8 cellular contexts compared by ENCODE assay signal in the genomic region with DNA sequence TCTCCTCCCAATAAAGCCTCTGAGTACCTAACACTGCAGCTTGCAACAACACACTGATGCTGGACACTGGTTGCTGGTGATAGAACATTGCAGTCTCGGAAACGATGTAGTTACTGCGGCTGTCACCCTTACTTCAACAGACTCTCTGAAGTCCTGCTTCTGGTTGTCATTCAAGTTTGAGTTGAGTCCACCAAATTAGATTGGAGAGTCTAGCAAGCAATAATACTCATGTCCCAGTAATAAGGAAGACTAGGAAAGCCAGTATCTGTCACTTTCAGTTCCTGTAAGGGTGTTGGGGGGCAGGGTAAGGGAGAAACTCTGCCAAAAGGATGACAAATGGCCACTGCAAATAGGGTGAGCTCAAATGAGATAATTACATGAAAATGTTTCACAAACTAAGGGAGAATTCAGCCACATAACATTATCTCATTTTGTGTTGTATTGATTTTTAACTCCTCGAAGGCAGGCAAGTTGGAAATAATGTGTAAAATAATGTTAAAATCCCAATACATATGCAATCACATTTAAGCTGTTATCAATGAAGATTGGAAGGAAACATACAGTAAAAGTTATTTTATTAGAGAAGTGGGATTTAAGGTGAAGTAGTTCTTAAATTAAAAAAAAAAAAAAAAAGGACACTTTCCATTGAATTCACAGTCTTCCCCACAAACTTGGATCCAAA. TPM values are rescaled to one million over a fixed set of nuclear protein-coding genes. Genes with fewer than 3 reads are reported as not detected.
A peak's percentile ranks its signal among the peaks of the same experiment; 100 is the strongest.
DNase-seq lines count a peak whose midpoint lies in the region; ATAC-seq and TF ChIP-seq lines count a peak whose summit lies in the region.

No MANE protein-coding gene starts in this region.

- no peaks in the 10 kb centered on the region for H3K27me3 Mint-ChIP-seq in stimulated activated naive CD8-positive, alpha-beta T cell treated with anti-CD3 and anti-CD28 coated beads, Interleukin-15, Interleukin-2, amounts not matched to agents 100 ng/mL and 50 ng/mL, for 24 hours

- in situ Hi-C loops in brain microvascular endothelial cell (cut with HindIII; ENCODE audit: low pct_ligation_motif_present, low sequenced_read_pairs) = no loop called here

- H3K27ac ChIP-seq in brain microvascular endothelial cell = peak overlapping the region; percentile 83
- peak overlapping the region; percentile 89 to 93 for H3K27ac ChIP-seq in left lung
- H3K27ac ChIP-seq in testis = peak overlapping the region; percentile 80 to 92
- H3K27ac ChIP-seq in RWPE1 = no peak overlapping the region

- no peak for TF ChIP-seq POLR2A in testis (IDR thresholded peaks at IDR 0.05)

- H3K9me3 ChIP-seq in left lung (no peaks in the 10 kb centered on the region), testis (no peaks in the 10 kb centered on the region)

- peaks cover 35% of the 10 kb centered on the region for H3K4me1 Mint-ChIP-seq in stimulated activated naive CD8-positive, alpha-beta T cell treated with anti-CD3 and anti-CD28 coated beads, Interleukin-15, Interleukin-2, amounts not matched to agents 100 ng/mL and 50 ng/mL, for 24 hours (ENCODE audit: low read depth)

- H3K4me3 Mint-ChIP-seq in stimulated activated naive CD8-positive, alpha-beta T cell treated with anti-CD3 and anti-CD28 coated beads, Interleukin-15, Interleukin-2, amounts not matched to agents 100 ng/mL and 50 ng/mL, for 24 hours = peak overlapping the region; percentile 91

- DNase-seq in stimulated activated naive CD8-positive, alpha-beta T cell treated with anti-CD3 and anti-CD28 coated beads, Interleukin-15, Interleukin-2, amounts not matched to agents 100 U/mL and 50 U/mL, for 24 hours = no peak
- peak; percentile 18 for DNase-seq in NCI-H146 treated with DMSO at 0.1 percent for 48 hours (lab: John Stamatoyannopoulos, UW; ENCODE audit: unreplicated experiment)
- DNase-seq in brain microvascular endothelial cell = no peak
- no peak for DNase-seq in left lung
- no peak for DNase-seq in testis
- no peak for DNase-seq in dedifferentiated amniotic fluid mesenchymal stem cell (ENCODE audit: extremely low spot score)
- DNase-seq in RWPE1 (ENCODE audit: low spot score) = no peak

- intact Hi-C loops in left lung (cut with DNase I) = no loop called here
- intact Hi-C loops in testis (cut with DNase I; ENCODE audit: low total_unique reads) = loop anchor here (5.0 kb wide), 1 partner anchor 63 kb away; the partner anchor contains the start of gene CAAP1

- H3K27ac Mint-ChIP-seq in stimulated activated naive CD8-positive, alpha-beta T cell treated with anti-CD3 and anti-CD28 coated beads, Interleukin-15, Interleukin-2, amounts not matched to agents 100 ng/mL and 50 ng/mL, for 24 hours = peak overlapping the region; percentile 89

- H3K36me3 ChIP-seq in brain microvascular endothelial cell (replicated peaks) (no peaks in the 10 kb centered on the region), left lung (no peaks in the 10 kb centered on the region), testis (ENCODE audit: low read depth, missing control alignments) (no peaks in the 10 kb centered on the region)

- H3K36me3 Mint-ChIP-seq in stimulated activated naive CD8-positive, alpha-beta T cell treated with anti-CD3 and anti-CD28 coated beads, Interleukin-15, Interleukin-2, amounts not matched to agents 100 ng/mL and 50 ng/mL, for 24 hours (ENCODE audit: low read depth) = no peaks in the 10 kb centered on the region

- H3K4me3 ChIP-seq in brain microvascular endothelial cell (ENCODE audit: low read depth, low read length) (peak overlapping the region; percentile 67), left lung (peak overlapping the region; percentile 38 to 58), testis (peak overlapping the region; percentile 66 to 67)

- H3K9me3 Mint-ChIP-seq in stimulated activated naive CD8-positive, alpha-beta T cell treated with anti-CD3 and anti-CD28 coated beads, Interleukin-15, Interleukin-2, amounts not matched to agents 100 ng/mL and 50 ng/mL, for 24 hours = no peaks in the 10 kb centered on the region

- ATAC-seq in stimulated activated naive CD8-positive, alpha-beta T cell treated with anti-CD3 and anti-CD28 coated beads, Interleukin-15, Interleukin-2, amounts not matched to agents 100 U/mL and 50 U/mL, for 24 hours = no peak
- ATAC-seq in left lung = peak; percentile 45

- WGBS in testis, 2 donors = 19 to 39% methylated on average over 4 of the region's 4 CpGs

- H3K27me3 ChIP-seq in brain microvascular endothelial cell (replicated peaks) = no peaks in the 10 kb centered on the region
- no peaks in the 10 kb centered on the region for H3K27me3 ChIP-seq in left lung
- H3K27me3 ChIP-seq in testis = no peaks in the 10 kb centered on the region

- POLR2A ChIA-PET in RWPE1 (lab: Yijun Ruan, JAX; ENCODE audit: low non-redundant PET) = interaction anchor here (0.6 kb wide), 1 partner anchor 59 kb away, joined by 3 read pairs; no protein-coding TSS in a partner anchor

- H3K4me1 ChIP-seq in left lung (peaks cover 0 to 22% of the 10 kb centered on the region in 2 donors), testis (peaks cover 11% of the 10 kb centered on the region)

- TF ChIP-seq CTCF in brain microvascular endothelial cell (IDR thresholded peaks at IDR 0.05; ENCODE audit: low read depth, low read length, missing control alignments) = no peak
- TF ChIP-seq CTCF in left lung (IDR thresholded peaks at IDR 0.05) = no peak
- no peak for TF ChIP-seq CTCF in testis (IDR thresholded peaks at IDR 0.05)
- no peak for TF ChIP-seq CTCF in RWPE1 (conservative IDR thresholded peaks at IDR 0.05; ENCODE audit: low read depth)

- CTCF ChIA-PET in RWPE1 (lab: Yijun Ruan, JAX) = interaction anchor here (0.6 kb wide), 1 partner anchor 61 kb away, joined by 4 read pairs; no protein-coding TSS in a partner anchor

RNA-seq across cellular contexts. Expression of gene IFT74, which starts 0.8 kb away (rescaled TPM):
- total RNA-seq in left lung (10 to 100 TPM; 10.8 TPM), testis (10 to 100 TPM; 30.2 to 37.5 TPM)
- 20.7 TPM for polyA plus RNA-seq in testis (ENCODE audit: insufficient read depth, low read depth, low replicate concordance)

RNA-seq across cellular contexts. Expression of gene PLAA, which starts 8.3 kb away (rescaled TPM):
- total RNA-seq in left lung (10 to 100 TPM; 28.0 to 31.0 TPM), testis (10 to 100 TPM; 42.6 to 44.2 TPM)
- 41.4 TPM for polyA plus RNA-seq in testis (ENCODE audit: insufficient read depth, low read depth, low replicate concordance)

RNA-seq across cellular contexts. Expression of gene LRRC19, which starts 50.1 kb away (rescaled TPM):
- total RNA-seq in left lung = not detected
- under 1 TPM in 1 of 2 donors, not detected in 1; 0.08 TPM for total RNA-seq in testis
- 0.38 TPM for polyA plus RNA-seq in testis (ENCODE audit: insufficient read depth, low read depth, low replicate concordance)
